In the genomic region with DNA sequence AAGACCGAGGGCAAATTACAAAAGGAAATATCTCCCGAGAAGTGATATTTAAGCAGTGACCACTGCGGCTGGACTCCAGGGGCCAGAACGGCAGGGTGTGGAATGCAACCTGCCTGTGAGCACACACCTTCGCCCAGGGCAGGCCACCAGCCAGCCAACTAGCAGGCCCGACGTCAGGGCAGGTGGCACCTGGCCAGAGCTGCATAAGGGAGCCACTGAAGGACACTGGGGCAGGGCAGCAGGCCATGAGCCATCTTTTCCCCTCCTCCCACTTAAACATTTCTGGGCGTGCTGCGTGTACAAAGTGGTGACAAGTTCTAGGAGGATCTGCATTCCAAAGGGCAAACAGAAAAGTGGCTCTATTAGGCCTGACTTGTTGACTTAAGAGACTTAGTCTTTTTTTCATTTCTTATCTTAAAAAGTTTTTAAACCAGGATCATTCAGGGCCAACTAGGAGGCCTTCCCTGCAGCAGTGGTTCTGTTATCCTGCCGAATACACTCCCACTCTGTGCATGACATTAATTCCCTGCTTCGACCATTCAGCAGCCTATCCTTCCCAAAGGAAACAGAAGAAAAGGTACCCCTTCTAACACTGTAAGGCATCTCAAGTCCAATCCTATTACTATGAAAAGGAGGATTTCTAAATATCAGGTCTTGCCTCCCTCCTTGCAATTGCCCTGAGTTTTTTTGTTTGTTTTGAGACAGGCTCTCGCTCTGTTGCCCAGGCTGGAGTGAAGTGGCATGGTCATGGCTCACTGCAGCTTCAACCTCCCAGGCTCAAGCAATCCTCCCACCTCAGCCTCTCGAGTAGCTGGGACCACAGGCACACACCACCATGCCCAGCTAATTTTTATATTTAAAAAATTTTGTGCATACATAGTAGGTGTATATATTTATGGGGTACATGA, we compare ENCODE assay signal across 1 cellular context.
TF ChIP-seq lines count a peak whose summit lies in the region.

No MANE protein-coding gene starts in this region.

TF ChIP-seq in HepG2, 621 proteins besides CTCF, POLR2A, EP300 and RAD21 (continued from another document and continues in another):
- TF ChIP-seq, protein P1, sequence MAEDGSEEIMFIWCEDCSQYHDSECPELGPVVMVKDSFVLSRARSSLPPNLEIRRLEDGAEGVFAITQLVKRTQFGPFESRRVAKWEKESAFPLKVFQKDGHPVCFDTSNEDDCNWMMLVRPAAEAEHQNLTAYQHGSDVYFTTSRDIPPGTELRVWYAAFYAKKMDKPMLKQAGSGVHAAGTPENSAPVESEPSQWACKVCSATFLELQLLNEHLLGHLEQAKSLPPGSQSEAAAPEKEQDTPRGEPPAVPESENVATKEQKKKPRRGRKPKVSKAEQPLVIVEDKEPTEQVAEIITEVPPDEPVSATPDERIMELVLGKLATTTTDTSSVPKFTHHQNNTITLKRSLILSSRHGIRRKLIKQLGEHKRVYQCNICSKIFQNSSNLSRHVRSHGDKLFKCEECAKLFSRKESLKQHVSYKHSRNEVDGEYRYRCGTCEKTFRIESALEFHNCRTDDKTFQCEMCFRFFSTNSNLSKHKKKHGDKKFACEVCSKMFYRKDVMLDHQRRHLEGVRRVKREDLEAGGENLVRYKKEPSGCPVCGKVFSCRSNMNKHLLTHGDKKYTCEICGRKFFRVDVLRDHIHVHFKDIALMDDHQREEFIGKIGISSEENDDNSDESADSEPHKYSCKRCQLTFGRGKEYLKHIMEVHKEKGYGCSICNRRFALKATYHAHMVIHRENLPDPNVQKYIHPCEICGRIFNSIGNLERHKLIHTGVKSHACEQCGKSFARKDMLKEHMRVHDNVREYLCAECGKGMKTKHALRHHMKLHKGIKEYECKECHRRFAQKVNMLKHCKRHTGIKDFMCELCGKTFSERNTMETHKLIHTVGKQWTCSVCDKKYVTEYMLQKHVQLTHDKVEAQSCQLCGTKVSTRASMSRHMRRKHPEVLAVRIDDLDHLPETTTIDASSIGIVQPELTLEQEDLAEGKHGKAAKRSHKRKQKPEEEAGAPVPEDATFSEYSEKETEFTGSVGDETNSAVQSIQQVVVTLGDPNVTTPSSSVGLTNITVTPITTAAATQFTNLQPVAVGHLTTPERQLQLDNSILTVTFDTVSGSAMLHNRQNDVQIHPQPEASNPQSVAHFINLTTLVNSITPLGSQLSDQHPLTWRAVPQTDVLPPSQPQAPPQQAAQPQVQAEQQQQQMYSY (CRISPR knock-in tag; IDR thresholded peaks at IDR 0.05): no peak
- TF ChIP-seq ZNF678 (CRISPR knock-in tag; IDR thresholded peaks at IDR 0.05): no peak
- no peak for TF ChIP-seq SNRNP70 (IDR thresholded peaks at IDR 0.05; ENCODE audit: low read depth, low read length)
- peak; percentile 73 for TF ChIP-seq ZSCAN31 (CRISPR knock-in tag; IDR thresholded peaks at IDR 0.05; ENCODE audit: low read depth)
- TF ChIP-seq, protein P2, sequence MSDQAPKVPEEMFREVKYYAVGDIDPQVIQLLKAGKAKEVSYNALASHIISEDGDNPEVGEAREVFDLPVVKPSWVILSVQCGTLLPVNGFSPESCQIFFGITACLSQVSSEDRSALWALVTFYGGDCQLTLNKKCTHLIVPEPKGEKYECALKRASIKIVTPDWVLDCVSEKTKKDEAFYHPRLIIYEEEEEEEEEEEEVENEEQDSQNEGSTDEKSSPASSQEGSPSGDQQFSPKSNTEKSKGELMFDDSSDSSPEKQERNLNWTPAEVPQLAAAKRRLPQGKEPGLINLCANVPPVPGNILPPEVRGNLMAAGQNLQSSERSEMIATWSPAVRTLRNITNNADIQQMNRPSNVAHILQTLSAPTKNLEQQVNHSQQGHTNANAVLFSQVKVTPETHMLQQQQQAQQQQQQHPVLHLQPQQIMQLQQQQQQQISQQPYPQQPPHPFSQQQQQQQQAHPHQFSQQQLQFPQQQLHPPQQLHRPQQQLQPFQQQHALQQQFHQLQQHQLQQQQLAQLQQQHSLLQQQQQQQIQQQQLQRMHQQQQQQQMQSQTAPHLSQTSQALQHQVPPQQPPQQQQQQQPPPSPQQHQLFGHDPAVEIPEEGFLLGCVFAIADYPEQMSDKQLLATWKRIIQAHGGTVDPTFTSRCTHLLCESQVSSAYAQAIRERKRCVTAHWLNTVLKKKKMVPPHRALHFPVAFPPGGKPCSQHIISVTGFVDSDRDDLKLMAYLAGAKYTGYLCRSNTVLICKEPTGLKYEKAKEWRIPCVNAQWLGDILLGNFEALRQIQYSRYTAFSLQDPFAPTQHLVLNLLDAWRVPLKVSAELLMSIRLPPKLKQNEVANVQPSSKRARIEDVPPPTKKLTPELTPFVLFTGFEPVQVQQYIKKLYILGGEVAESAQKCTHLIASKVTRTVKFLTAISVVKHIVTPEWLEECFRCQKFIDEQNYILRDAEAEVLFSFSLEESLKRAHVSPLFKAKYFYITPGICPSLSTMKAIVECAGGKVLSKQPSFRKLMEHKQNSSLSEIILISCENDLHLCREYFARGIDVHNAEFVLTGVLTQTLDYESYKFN (CRISPR knock-in tag; conservative IDR thresholded peaks at IDR 0.05): peak; percentile 77
- TF ChIP-seq PCBP2 (optimal IDR thresholded peaks at IDR 0.05; ENCODE audit: low read depth, low read length, poor library complexity, severe bottlenecking): no peak
- no peak for TF ChIP-seq FOSL1 (CRISPR knock-in tag; IDR thresholded peaks at IDR 0.05; ENCODE audit: borderline replicate concordance)
- TF ChIP-seq RFXANK (CRISPR knock-in tag; IDR thresholded peaks at IDR 0.05): no peak
- no peak for TF ChIP-seq SETDB1 (CRISPR knock-in tag; IDR thresholded peaks at IDR 0.05; ENCODE audit: borderline replicate concordance)
- TF ChIP-seq, protein P3, sequence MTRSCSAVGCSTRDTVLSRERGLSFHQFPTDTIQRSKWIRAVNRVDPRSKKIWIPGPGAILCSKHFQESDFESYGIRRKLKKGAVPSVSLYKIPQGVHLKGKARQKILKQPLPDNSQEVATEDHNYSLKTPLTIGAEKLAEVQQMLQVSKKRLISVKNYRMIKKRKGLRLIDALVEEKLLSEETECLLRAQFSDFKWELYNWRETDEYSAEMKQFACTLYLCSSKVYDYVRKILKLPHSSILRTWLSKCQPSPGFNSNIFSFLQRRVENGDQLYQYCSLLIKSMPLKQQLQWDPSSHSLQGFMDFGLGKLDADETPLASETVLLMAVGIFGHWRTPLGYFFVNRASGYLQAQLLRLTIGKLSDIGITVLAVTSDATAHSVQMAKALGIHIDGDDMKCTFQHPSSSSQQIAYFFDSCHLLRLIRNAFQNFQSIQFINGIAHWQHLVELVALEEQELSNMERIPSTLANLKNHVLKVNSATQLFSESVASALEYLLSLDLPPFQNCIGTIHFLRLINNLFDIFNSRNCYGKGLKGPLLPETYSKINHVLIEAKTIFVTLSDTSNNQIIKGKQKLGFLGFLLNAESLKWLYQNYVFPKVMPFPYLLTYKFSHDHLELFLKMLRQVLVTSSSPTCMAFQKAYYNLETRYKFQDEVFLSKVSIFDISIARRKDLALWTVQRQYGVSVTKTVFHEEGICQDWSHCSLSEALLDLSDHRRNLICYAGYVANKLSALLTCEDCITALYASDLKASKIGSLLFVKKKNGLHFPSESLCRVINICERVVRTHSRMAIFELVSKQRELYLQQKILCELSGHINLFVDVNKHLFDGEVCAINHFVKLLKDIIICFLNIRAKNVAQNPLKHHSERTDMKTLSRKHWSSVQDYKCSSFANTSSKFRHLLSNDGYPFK (CRISPR knock-in tag; IDR thresholded peaks at IDR 0.05; ENCODE audit: borderline replicate concordance): 0 out of 2 replicates have a peak, but pooled peaks have one; percentile 46
- peak; percentile 62; the same call in 1 of the 2 replicates for TF ChIP-seq PITX1 (CRISPR knock-in tag; IDR thresholded peaks at IDR 0.05)
- no peak for TF ChIP-seq PHF8 (CRISPR knock-in tag; IDR thresholded peaks at IDR 0.05)
- TF ChIP-seq, protein P4, sequence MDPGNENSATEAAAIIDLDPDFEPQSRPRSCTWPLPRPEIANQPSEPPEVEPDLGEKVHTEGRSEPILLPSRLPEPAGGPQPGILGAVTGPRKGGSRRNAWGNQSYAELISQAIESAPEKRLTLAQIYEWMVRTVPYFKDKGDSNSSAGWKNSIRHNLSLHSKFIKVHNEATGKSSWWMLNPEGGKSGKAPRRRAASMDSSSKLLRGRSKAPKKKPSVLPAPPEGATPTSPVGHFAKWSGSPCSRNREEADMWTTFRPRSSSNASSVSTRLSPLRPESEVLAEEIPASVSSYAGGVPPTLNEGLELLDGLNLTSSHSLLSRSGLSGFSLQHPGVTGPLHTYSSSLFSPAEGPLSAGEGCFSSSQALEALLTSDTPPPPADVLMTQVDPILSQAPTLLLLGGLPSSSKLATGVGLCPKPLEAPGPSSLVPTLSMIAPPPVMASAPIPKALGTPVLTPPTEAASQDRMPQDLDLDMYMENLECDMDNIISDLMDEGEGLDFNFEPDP (CRISPR knock-in tag; conservative IDR thresholded peaks at IDR 0.05): no peak
- peak; percentile 25; the same call in 1 of the 2 replicates for TF ChIP-seq SPEN (CRISPR knock-in tag; IDR thresholded peaks at IDR 0.05; ENCODE audit: low read depth)
- TF ChIP-seq ETV5 (CRISPR knock-in tag; IDR thresholded peaks at IDR 0.05; ENCODE audit: borderline replicate concordance): peak; percentile 41; the same call in 1 of the 2 replicates
- TF ChIP-seq, protein P5, sequence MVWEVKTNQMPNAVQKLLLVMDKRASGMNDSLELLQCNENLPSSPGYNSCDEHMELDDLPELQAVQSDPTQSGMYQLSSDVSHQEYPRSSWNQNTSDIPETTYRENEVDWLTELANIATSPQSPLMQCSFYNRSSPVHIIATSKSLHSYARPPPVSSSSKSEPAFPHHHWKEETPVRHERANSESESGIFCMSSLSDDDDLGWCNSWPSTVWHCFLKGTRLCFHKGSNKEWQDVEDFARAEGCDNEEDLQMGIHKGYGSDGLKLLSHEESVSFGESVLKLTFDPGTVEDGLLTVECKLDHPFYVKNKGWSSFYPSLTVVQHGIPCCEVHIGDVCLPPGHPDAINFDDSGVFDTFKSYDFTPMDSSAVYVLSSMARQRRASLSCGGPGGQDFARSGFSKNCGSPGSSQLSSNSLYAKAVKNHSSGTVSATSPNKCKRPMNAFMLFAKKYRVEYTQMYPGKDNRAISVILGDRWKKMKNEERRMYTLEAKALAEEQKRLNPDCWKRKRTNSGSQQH (CRISPR knock-in tag; IDR thresholded peaks at IDR 0.05; ENCODE audit: low read depth): no peak
- no peak for TF ChIP-seq SNAPC2 (CRISPR knock-in tag; IDR thresholded peaks at IDR 0.05)
- TF ChIP-seq, protein P6, sequence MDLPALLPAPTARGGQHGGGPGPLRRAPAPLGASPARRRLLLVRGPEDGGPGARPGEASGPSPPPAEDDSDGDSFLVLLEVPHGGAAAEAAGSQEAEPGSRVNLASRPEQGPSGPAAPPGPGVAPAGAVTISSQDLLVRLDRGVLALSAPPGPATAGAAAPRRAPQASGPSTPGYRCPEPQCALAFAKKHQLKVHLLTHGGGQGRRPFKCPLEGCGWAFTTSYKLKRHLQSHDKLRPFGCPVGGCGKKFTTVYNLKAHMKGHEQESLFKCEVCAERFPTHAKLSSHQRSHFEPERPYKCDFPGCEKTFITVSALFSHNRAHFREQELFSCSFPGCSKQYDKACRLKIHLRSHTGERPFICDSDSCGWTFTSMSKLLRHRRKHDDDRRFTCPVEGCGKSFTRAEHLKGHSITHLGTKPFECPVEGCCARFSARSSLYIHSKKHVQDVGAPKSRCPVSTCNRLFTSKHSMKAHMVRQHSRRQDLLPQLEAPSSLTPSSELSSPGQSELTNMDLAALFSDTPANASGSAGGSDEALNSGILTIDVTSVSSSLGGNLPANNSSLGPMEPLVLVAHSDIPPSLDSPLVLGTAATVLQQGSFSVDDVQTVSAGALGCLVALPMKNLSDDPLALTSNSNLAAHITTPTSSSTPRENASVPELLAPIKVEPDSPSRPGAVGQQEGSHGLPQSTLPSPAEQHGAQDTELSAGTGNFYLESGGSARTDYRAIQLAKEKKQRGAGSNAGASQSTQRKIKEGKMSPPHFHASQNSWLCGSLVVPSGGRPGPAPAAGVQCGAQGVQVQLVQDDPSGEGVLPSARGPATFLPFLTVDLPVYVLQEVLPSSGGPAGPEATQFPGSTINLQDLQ (CRISPR knock-in tag; IDR thresholded peaks at IDR 0.05): no peak
- TF ChIP-seq SNAI1 (CRISPR knock-in tag; IDR thresholded peaks at IDR 0.05; ENCODE audit: borderline replicate concordance): no peak
- TF ChIP-seq HES4 (CRISPR knock-in tag; IDR thresholded peaks at IDR 0.05; ENCODE audit: borderline replicate concordance): no peak
- no peak for TF ChIP-seq ZNF136 (CRISPR knock-in tag; IDR thresholded peaks at IDR 0.05; ENCODE audit: low read depth)
- no peak; the same call in 1 of the 2 replicates for TF ChIP-seq YEATS2 (CRISPR knock-in tag; IDR thresholded peaks at IDR 0.05; ENCODE audit: borderline replicate concordance)
- peak; percentile 58; the same call in 1 of the 2 replicates for TF ChIP-seq KDM2A (CRISPR knock-in tag; IDR thresholded peaks at IDR 0.05; ENCODE audit: borderline replicate concordance, low read depth)
- 0 out of 2 replicates have a peak, but pooled peaks have one; percentile 34 for TF ChIP-seq RORA (CRISPR knock-in tag; IDR thresholded peaks at IDR 0.05)
- peak; percentile 18; the same call in 1 of the 2 replicates for TF ChIP-seq TCF7 (IDR thresholded peaks at IDR 0.05; ENCODE audit: low read depth)
- no peak for TF ChIP-seq PAWR (CRISPR knock-in tag; IDR thresholded peaks at IDR 0.05; ENCODE audit: borderline replicate concordance)
- TF ChIP-seq NFYB (CRISPR knock-in tag; IDR thresholded peaks at IDR 0.05): peak; percentile 52
- TF ChIP-seq CBX5 (CRISPR knock-in tag; IDR thresholded peaks at IDR 0.05; ENCODE audit: borderline replicate concordance): no peak
- TF ChIP-seq, protein P7, sequence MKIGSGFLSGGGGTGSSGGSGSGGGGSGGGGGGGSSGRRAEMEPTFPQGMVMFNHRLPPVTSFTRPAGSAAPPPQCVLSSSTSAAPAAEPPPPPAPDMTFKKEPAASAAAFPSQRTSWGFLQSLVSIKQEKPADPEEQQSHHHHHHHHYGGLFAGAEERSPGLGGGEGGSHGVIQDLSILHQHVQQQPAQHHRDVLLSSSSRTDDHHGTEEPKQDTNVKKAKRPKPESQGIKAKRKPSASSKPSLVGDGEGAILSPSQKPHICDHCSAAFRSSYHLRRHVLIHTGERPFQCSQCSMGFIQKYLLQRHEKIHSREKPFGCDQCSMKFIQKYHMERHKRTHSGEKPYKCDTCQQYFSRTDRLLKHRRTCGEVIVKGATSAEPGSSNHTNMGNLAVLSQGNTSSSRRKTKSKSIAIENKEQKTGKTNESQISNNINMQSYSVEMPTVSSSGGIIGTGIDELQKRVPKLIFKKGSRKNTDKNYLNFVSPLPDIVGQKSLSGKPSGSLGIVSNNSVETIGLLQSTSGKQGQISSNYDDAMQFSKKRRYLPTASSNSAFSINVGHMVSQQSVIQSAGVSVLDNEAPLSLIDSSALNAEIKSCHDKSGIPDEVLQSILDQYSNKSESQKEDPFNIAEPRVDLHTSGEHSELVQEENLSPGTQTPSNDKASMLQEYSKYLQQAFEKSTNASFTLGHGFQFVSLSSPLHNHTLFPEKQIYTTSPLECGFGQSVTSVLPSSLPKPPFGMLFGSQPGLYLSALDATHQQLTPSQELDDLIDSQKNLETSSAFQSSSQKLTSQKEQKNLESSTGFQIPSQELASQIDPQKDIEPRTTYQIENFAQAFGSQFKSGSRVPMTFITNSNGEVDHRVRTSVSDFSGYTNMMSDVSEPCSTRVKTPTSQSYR (CRISPR knock-in tag; IDR thresholded peaks at IDR 0.05; ENCODE audit: borderline replicate concordance): peak; percentile 91
- TF ChIP-seq, protein P8, sequence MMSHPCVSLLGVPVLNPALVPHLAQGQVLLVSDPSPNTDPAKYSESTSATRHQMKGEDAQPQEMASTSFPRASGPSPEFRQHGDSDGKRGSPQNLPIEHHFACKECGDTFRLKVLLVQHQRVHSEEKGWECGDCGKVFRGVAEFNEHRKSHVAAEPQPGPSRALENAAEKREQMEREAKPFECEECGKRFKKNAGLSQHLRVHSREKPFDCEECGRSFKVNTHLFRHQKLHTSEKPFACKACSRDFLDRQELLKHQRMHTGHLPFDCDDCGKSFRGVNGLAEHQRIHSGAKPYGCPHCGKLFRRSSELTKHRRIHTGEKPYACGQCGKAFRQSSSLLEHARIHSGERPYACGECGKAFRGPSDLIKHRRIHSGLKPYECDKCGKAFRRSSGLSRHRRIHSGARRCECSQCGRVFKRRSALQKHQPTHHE (CRISPR knock-in tag; IDR thresholded peaks at IDR 0.05; ENCODE audit: borderline replicate concordance): no peak
